10 cellular contexts compared by ENCODE assay signal in the genomic region with DNA sequence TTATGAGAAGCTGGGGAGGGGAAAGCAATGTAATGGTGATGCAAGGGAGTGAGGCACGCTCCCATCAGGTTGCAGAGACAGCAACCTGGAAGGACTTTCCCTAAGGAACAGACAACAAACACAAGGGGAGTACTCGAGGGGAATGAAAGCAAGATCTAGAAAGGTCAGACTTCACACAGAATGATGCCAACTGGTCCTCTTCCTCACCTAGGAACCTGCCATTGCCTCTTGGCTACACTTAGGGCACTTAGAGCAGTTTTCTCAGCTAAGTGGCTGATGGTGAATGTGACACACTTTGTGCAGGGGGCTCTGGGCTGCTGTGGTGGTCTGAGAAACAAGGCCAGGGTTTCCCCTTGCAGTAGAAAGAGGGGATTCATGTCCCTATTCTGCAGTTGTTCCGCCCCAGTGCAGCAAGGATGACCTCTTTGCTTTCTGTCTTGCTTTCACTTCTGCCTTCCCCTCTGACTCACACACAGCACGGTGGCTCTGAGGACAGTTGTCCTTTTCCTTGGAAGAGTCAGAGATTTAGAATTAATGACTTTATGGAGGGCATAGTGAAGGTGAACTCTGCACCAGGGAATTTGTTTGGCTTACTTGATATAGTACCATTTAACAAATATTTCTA.
DNase-seq lines count a peak whose midpoint lies in the region; ATAC-seq, FAIRE-seq and TF ChIP-seq lines count a peak whose summit lies in the region.
"Had no signal": no experiment of that assay in that cellular context is flagged by ENCODE, and none has a peak within 500 bp of the region (broad histone marks: within the 10 kb centered on the region; RNA-seq: fewer than 3 reads in every experiment).

No MANE protein-coding gene starts in this region.

- RAD21 ChIA-PET in GM12878 (lab: Charles Lee; ENCODE audit: unreplicated experiment), result no interaction called here

- FAIRE-seq in GM12878 (lab: Jason Lieb, UNC), result peak; percentile 81

- no peaks in the 10 kb centered on the region for H4K20me1 ChIP-seq in GM12878 (ENCODE audit: control insufficient read depth, insufficient read depth)

- in situ Hi-C loops in GM12878 (cut with MboI), result no loop called here

- H3K4me1 ChIP-seq in GM12878 (ENCODE audit: control insufficient read depth, insufficient read depth, low read length) (peaks cover 9% of the 10 kb centered on the region), foreskin keratinocyte (no peaks in the 10 kb centered on the region)

- no peaks in the 10 kb centered on the region for H3K36me3 Mint-ChIP-seq in T-helper 17 cell (ENCODE audit: low read depth)

- SMC1A ChIA-PET in GM12878 (lab: Charles Lee; ENCODE audit: uncharacterized antibody, unreplicated experiment), result interaction anchor here (0.9 to 2.9 kb wide), 3 partner anchors 11 to 132 kb away, joined by 3 to 9 read pairs (median 4); no protein-coding TSS in a partner anchor

- no TSS peak for BruUV-seq in GM12878 (replicated peaks; lab: Mats Ljungman, UMichigan)

- CTCF ChIA-PET in GM12878 (lab: Yijun Ruan, JAX), result interaction anchor here (0.8 to 1.1 kb wide), 2 partner anchors 8 to 29 kb away, joined by 3 read pairs; no protein-coding TSS in a partner anchor

- peak overlapping the region; percentile 28; the same call in 1 of the 2 replicates for H3K27ac ChIP-seq in GM12878 (ENCODE audit: control insufficient read depth, insufficient read depth)
- no peak overlapping the region for H3K27ac ChIP-seq in foreskin keratinocyte
- H3K27ac ChIP-seq: HL-60 had no signal

- no peak for TF ChIP-seq POLR2A in GM12878 (IDR thresholded peaks at IDR 0.05; ENCODE audit: low read depth, low read length)

- peak overlapping the region; percentile 67 for H3K4me2 ChIP-seq in GM12878 (ENCODE audit: control insufficient read depth, insufficient read depth)

- TF ChIP-seq CTCF in GM12878 (IDR thresholded peaks at IDR 0.05 in 2 of 3, conservative IDR thresholded peaks at IDR 0.05 in 1 of 3; ENCODE audit: control insufficient read depth in 2 of 3, extremely low read depth in 1 of 3, insufficient read depth in 1 of 3, low read depth in 3 of 3, low read length in 3 of 3) (no peak), foreskin keratinocyte (conservative IDR thresholded peaks at IDR 0.05) (no peak)

- no peaks in the 10 kb centered on the region for H3K27me3 Mint-ChIP-seq in T-helper 17 cell

- intact Hi-C loops in GM12878 (cut with micrococcal nuclease; ENCODE audit: unreplicated experiment), result no loop called here

- ATAC-seq in GM18499 (IDR thresholded peaks at IDR 0.05; ENCODE audit: insufficient read depth, unreplicated experiment), result peak; percentile 82
- ATAC-seq in GM21381 (IDR thresholded peaks at IDR 0.05; ENCODE audit: unreplicated experiment), result peak; percentile 95
- peak; percentile 97 for ATAC-seq in HG03103 (IDR thresholded peaks at IDR 0.05; ENCODE audit: low read depth, unreplicated experiment)
- ATAC-seq in GM12878, result peak; percentile 98
- ATAC-seq in foreskin keratinocyte, result no peak
- no peak for ATAC-seq in T-helper 17 cell

- H3K4me3 ChIP-seq in GM12878, result no peak overlapping the region

- no peaks in the 10 kb centered on the region for H3K4me1 Mint-ChIP-seq in T-helper 17 cell

- H3K9me3 ChIP-seq in GM12878 (replicated peaks; ENCODE audit: control insufficient read depth, insufficient read depth, low read length) (no peaks in the 10 kb centered on the region; the same call in 2 of the 3 replicates), T-helper 17 cell (ENCODE audit: control insufficient read depth, low read length, poor library complexity, severe bottlenecking) (no peaks in the 10 kb centered on the region)

- H3K27ac Mint-ChIP-seq in T-helper 17 cell, result no peak overlapping the region

- POLR2A ChIA-PET in GM12878 (lab: Charles Lee), result interaction anchor here (1.2 kb wide), 1 partner anchor 11 kb away, joined by 3 read pairs; no protein-coding TSS in a partner anchor

- no peak for DNase-seq in GM12878 (ENCODE audit: low read depth, low spot score)
- DNase-seq in amygdala (lab: John Stamatoyannopoulos, UW), result no peak
- no peak for DNase-seq in foreskin keratinocyte
- no peak for DNase-seq in stimulated activated CD4-positive, alpha-beta T cell treated with anti-CD3 and anti-CD28 coated beads, Interleukin-4, amount 100 ng/mL, for 1 hour
- no peak for DNase-seq in T-helper 17 cell
- DNase-seq: erythroblast had no signal

- no peaks in the 10 kb centered on the region for H3K27me3 ChIP-seq in GM12878 (replicated peaks in 1 of 2; ENCODE audit: control insufficient read depth in 2 of 2, insufficient read depth in 2 of 2, low read length in 1 of 2)
- no peaks in the 10 kb centered on the region for H3K27me3 ChIP-seq in foreskin keratinocyte

- H3K4me3 Mint-ChIP-seq in T-helper 17 cell, result no peak overlapping the region

- no peak overlapping the region; the same call in 1 of the 2 replicates for H2AFZ ChIP-seq in GM12878 (ENCODE audit: control insufficient read depth, low read depth, low read length)

- TF ChIP-seq RAD21 in GM12878 (IDR thresholded peaks at IDR 0.05; ENCODE audit: insufficient read depth, low read depth, low read length), result no peak

- TF ChIP-seq EP300 in GM12878 (IDR thresholded peaks at IDR 0.05; ENCODE audit: borderline replicate concordance in 1 of 2, control insufficient read depth in 1 of 2, low read depth in 2 of 2, low read length in 2 of 2), result no peak

- no peak overlapping the region for H3K9ac ChIP-seq in GM12878 (ENCODE audit: control insufficient read depth, insufficient read depth, low read length)

- H3K79me2 ChIP-seq in GM12878 (ENCODE audit: control insufficient read depth, insufficient read depth, low read length), result no peaks in the 10 kb centered on the region

- no peaks in the 10 kb centered on the region for H3K36me3 ChIP-seq in GM12878 (ENCODE audit: control insufficient read depth in 2 of 2, insufficient read depth in 2 of 2, low read length in 1 of 2)

- WGBS in GM12878 (ENCODE audit: insufficient coverage, insufficient replicate concordance, low lambda C conversion rate, missing lambda C conversion rate), result 23% methylated on average over 4 of the region's 4 CpGs

TF ChIP-seq in GM12878, 131 proteins besides CTCF, POLR2A, EP300 and RAD21:
- TF ChIP-seq HDGF (IDR thresholded peaks at IDR 0.05) (no peak), IKZF2 (IDR thresholded peaks at IDR 0.05) (peak; percentile 37 to 60; a peak in 2 of 4 replicates), ZNF207 (IDR thresholded peaks at IDR 0.05; ENCODE audit: borderline replicate concordance) (no peak), JUND (IDR thresholded peaks at IDR 0.05; ENCODE audit: low read depth, low read length) (no peak), IRF4 (IDR thresholded peaks at IDR 0.05; ENCODE audit: low read depth, low read length) (peak; percentile 39; the same call in 1 of the 2 replicates), SIN3A (IDR thresholded peaks at IDR 0.05; ENCODE audit: low read depth, low read length) (no peak), SUPT20H (IDR thresholded peaks at IDR 0.05; ENCODE audit: borderline replicate concordance, control insufficient read depth, low read depth, low read length) (no peak), SPI1 (IDR thresholded peaks at IDR 0.05; ENCODE audit: borderline replicate concordance, insufficient read depth, low read depth, low read length) (peak; percentile 87), NR2F1 (conservative IDR thresholded peaks at IDR 0.05) (peak; percentile 96), ATF7 (IDR thresholded peaks at IDR 0.05; ENCODE audit: low read depth) (0 out of 2 replicates have a peak, but pooled peaks have one; percentile 12), DPF2 (IDR thresholded peaks at IDR 0.05) (peak; percentile 43; the same call in 1 of the 2 replicates), BCL11A (IDR thresholded peaks at IDR 0.05; ENCODE audit: low read depth, low read length) (peak; percentile 45; the same call in 1 of the 2 replicates), IKZF1 (conservative IDR thresholded peaks at IDR 0.05) (peak; percentile 61), PAX5 (IDR thresholded peaks at IDR 0.05; ENCODE audit: borderline replicate concordance, low read depth, low read length) (peak; percentile 81; the same call in 1 of the 2 replicates), STAT1 (conservative IDR thresholded peaks at IDR 0.05) (no peak), EED (IDR thresholded peaks at IDR 0.05; ENCODE audit: low read depth) (peak; percentile 83), RBBP5 (conservative IDR thresholded peaks at IDR 0.05) (no peak), JUNB (IDR thresholded peaks at IDR 0.05) (peak; percentile 42; the same call in 1 of the 2 replicates), RUNX3 (IDR thresholded peaks at IDR 0.05; ENCODE audit: low read length) (peak; percentile 23; the same call in 1 of the 2 replicates), TARDBP (IDR thresholded peaks at IDR 0.05; ENCODE audit: borderline replicate concordance) (no peak)
- TF ChIP-seq, protein P1, sequence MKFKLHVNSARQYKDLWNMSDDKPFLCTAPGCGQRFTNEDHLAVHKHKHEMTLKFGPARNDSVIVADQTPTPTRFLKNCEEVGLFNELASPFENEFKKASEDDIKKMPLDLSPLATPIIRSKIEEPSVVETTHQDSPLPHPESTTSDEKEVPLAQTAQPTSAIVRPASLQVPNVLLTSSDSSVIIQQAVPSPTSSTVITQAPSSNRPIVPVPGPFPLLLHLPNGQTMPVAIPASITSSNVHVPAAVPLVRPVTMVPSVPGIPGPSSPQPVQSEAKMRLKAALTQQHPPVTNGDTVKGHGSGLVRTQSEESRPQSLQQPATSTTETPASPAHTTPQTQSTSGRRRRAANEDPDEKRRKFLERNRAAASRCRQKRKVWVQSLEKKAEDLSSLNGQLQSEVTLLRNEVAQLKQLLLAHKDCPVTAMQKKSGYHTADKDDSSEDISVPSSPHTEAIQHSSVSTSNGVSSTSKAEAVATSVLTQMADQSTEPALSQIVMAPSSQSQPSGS (IDR thresholded peaks at IDR 0.05; ENCODE audit: low read length), result 0 out of 2 replicates have a peak, but pooled peaks have one; percentile 62

Comparison
In these comparisons a context has a peak if more than half of its experiments do, and no peak if none do; other contexts are left out.
1. ATAC-seq: peak in GM18499 (single experiment), GM21381 (single experiment), HG03103 (single experiment) and GM12878 (single experiment); none in foreskin keratinocyte (single experiment) and T-helper 17 cell (single experiment).